In the genomic region with DNA sequence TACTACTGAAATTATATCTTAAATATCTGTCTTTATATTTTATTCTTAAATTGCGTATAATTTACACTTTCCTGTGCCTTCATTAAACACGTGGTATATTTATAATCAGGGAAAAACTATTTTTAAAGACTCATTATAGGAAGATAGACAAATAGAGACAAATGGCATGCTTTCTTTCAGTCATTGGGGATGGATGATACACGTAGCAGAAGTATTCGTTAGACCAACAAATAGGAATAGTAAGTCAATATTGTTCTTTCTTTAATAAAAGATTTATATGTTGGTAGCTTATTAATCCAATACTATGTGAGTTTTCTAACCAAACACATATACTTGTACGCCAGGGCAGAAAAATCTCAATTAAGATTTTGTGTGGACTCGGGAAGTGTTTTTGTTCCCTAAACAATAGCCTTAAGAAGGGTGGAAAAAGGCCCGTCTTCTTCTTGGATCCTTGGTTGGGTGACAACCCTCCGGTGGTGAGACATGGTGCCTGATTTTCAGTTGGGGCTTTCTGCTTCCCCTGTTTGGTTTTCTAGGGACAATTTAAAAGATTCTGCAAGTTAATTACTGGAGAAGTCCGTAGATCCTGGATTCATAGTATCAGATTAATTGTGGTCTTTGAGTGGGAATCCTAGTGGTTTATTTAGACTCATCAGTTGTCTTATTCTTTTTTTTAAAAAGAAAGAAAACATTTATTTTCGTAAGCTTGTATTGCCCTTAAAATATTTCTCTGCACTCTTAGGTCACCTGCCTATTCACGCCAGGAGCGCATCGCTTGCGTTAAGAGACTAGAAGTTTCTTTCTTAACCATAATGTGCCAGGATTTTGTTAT, we compare ENCODE assay signal across 1 cellular context.
TF ChIP-seq lines count a peak whose summit lies in the region.

No MANE protein-coding gene starts in this region.

TF ChIP-seq in H1, 55 proteins besides CTCF, POLR2A, EP300 and RAD21 (continued from another document):
- TF ChIP-seq, protein P1, sequence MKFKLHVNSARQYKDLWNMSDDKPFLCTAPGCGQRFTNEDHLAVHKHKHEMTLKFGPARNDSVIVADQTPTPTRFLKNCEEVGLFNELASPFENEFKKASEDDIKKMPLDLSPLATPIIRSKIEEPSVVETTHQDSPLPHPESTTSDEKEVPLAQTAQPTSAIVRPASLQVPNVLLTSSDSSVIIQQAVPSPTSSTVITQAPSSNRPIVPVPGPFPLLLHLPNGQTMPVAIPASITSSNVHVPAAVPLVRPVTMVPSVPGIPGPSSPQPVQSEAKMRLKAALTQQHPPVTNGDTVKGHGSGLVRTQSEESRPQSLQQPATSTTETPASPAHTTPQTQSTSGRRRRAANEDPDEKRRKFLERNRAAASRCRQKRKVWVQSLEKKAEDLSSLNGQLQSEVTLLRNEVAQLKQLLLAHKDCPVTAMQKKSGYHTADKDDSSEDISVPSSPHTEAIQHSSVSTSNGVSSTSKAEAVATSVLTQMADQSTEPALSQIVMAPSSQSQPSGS (IDR thresholded peaks at IDR 0.05; ENCODE audit: low read length) = no peak
- no peak for TF ChIP-seq SP4 (IDR thresholded peaks at IDR 0.05; ENCODE audit: low read length)
- no peak for TF ChIP-seq CBX8 (IDR thresholded peaks at IDR 0.05; ENCODE audit: borderline replicate concordance, low read depth, low read length)
- no peak for TF ChIP-seq SUZ12 (IDR thresholded peaks at IDR 0.05; ENCODE audit: low read length)
- TF ChIP-seq RNF2 (IDR thresholded peaks at IDR 0.05; ENCODE audit: borderline replicate concordance, low read depth, low read length, missing control alignments, poor library complexity, severe bottlenecking) = no peak
- TF ChIP-seq CHD7 (IDR thresholded peaks at IDR 0.05; ENCODE audit: insufficient replicate concordance, low read length) = no peak
- TF ChIP-seq RFX5 (IDR thresholded peaks at IDR 0.05; ENCODE audit: borderline replicate concordance, low read depth, low read length) = no peak
- no peak for TF ChIP-seq MAX (IDR thresholded peaks at IDR 0.05)
- no peak for TF ChIP-seq PHF8 (conservative IDR thresholded peaks at IDR 0.05; ENCODE audit: low read depth, low read length)
- TF ChIP-seq CEBPB (IDR thresholded peaks at IDR 0.05; ENCODE audit: low read depth, low read length) = no peak
- TF ChIP-seq, protein P2, sequence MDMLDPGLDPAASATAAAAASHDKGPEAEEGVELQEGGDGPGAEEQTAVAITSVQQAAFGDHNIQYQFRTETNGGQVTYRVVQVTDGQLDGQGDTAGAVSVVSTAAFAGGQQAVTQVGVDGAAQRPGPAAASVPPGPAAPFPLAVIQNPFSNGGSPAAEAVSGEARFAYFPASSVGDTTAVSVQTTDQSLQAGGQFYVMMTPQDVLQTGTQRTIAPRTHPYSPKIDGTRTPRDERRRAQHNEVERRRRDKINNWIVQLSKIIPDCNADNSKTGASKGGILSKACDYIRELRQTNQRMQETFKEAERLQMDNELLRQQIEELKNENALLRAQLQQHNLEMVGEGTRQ (IDR thresholded peaks at IDR 0.05; ENCODE audit: low read length) = no peak
- TF ChIP-seq GTF2F1 (IDR thresholded peaks at IDR 0.05; ENCODE audit: borderline replicate concordance, low read depth, low read length) = no peak
TF ChIP-seq in H1: peak in this region for 0.
